8 cellular contexts compared by ENCODE assay signal in the genomic region with DNA sequence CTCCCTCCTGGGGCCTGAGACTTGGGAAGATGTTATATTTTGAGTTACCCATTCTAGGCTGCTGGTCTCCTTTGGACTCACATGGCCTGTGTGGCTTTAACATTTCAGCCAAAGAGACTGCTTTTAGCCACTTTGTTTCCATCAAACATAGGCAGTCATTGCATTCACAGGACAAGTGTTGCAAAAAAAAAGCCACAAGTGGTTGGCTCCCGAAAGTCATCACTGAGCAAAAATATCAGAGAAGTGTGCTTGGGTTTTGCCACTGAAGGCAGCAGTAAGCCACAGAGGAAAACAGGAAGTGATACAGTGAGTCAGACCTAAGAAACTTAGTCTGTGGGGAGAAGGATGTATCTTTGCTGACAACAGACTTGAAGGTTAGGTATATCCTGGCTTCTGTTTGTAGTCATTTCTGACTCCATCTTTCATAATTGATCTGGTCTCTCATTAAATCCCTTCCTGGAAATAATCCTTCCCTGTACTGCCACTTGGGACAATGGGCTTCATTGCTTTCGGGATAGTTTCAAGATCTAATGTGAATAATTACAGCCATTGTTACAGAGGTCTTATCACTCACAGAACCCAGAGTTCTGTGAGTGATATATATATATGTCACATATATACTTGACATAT.
DNase-seq lines count a peak whose midpoint lies in the region; ATAC-seq and TF ChIP-seq lines count a peak whose summit lies in the region.

No MANE protein-coding gene starts in this region.

- peaks cover 8% of the 10 kb centered on the region for H3K4me1 Mint-ChIP-seq in T-helper 1 cell treated with Interleukin-12 subunit alpha and Interleukin-12 subunit beta and Interleukin-4 antibody, amounts not matched to agents 30 μg/mL and 1 μg/mL, for 36 hours (ENCODE audit: low read depth)
- H3K4me1 Mint-ChIP-seq in memory B cell = peaks cover 5% of the 10 kb centered on the region

- ATAC-seq in GM19351 (IDR thresholded peaks at IDR 0.05; ENCODE audit: unreplicated experiment) (peak; percentile 99), HG03432 (IDR thresholded peaks at IDR 0.05; ENCODE audit: unreplicated experiment) (peak; percentile 100), memory B cell (ENCODE audit: low read depth) (peak; percentile 100)

- H3K27me3 Mint-ChIP-seq in T-helper 1 cell treated with Interleukin-12 subunit alpha and Interleukin-12 subunit beta and Interleukin-4 antibody, amounts not matched to agents 30 μg/mL and 1 μg/mL, for 36 hours (ENCODE audit: low read depth) = no peaks in the 10 kb centered on the region
- no peaks in the 10 kb centered on the region for H3K27me3 Mint-ChIP-seq in memory B cell

- CTCF ChIA-PET in HEK293T (lab: Yijun Ruan, JAX) = no interaction called here

- H3K4me3 ChIP-seq in astrocyte of the spinal cord (ENCODE audit: low read depth, low read length) = no peak overlapping the region

- TF ChIP-seq CTCF in astrocyte of the spinal cord (IDR thresholded peaks at IDR 0.05; ENCODE audit: low read depth, low read length) = peak; percentile 30

- in situ Hi-C loops in astrocyte of the spinal cord (cut with HindIII; ENCODE audit: low sequenced_read_pairs) = no loop called here

- H3K36me3 Mint-ChIP-seq in T-helper 1 cell treated with Interleukin-12 subunit alpha and Interleukin-12 subunit beta and Interleukin-4 antibody, amounts not matched to agents 30 μg/mL and 1 μg/mL, for 36 hours (ENCODE audit: low read depth) = peaks cover 4% of the 10 kb centered on the region
- no peaks in the 10 kb centered on the region for H3K36me3 Mint-ChIP-seq in memory B cell

- no peak overlapping the region for H3K27ac Mint-ChIP-seq in T-helper 1 cell treated with Interleukin-12 subunit alpha and Interleukin-12 subunit beta and Interleukin-4 antibody, amounts not matched to agents 30 μg/mL and 1 μg/mL, for 36 hours
- peak overlapping the region; percentile 67 for H3K27ac Mint-ChIP-seq in memory B cell

- H3K9me3 Mint-ChIP-seq in T-helper 1 cell treated with Interleukin-12 subunit alpha and Interleukin-12 subunit beta and Interleukin-4 antibody, amounts not matched to agents 30 μg/mL and 1 μg/mL, for 36 hours = peaks cover 3% of the 10 kb centered on the region
- no peaks in the 10 kb centered on the region for H3K9me3 Mint-ChIP-seq in memory B cell

- DNase-seq in Ammon's horn (ENCODE audit: low spot score) (peak; percentile 68), astrocyte of the spinal cord (ENCODE audit: low read depth, low spot score) (peak; percentile 84), memory B cell (ENCODE audit: low spot score in 2 of 2) (peak in 1 of 2 donors; percentile 31), superior temporal gyrus (ENCODE audit: extremely low spot score) (peak; percentile 72), HEK293T (ENCODE audit: extremely low spot score) (no peak)

- POLR2A ChIA-PET in HEK293T (lab: Yijun Ruan, JAX) = no interaction called here

- peak overlapping the region; percentile 65 for H3K4me3 Mint-ChIP-seq in T-helper 1 cell treated with Interleukin-12 subunit alpha and Interleukin-12 subunit beta and Interleukin-4 antibody, amounts not matched to agents 30 μg/mL and 1 μg/mL, for 36 hours
- H3K4me3 Mint-ChIP-seq in memory B cell = no peak overlapping the region

TF ChIP-seq in HEK293T, 16 proteins besides CTCF, POLR2A, EP300 and RAD21:
- TF ChIP-seq HDGF (IDR thresholded peaks at IDR 0.05; ENCODE audit: borderline replicate concordance) (no peak), FOXK2 (IDR thresholded peaks at IDR 0.05) (no peak), BHLHE40 (IDR thresholded peaks at IDR 0.05; ENCODE audit: borderline replicate concordance) (no peak), SP1 (IDR thresholded peaks at IDR 0.05) (no peak), L3MBTL2 (conservative IDR thresholded peaks at IDR 0.05) (no peak), NFRKB (IDR thresholded peaks at IDR 0.05) (no peak), LEF1 (IDR thresholded peaks at IDR 0.05; ENCODE audit: borderline replicate concordance) (no peak)
